Comparison of ENCODE assay signal across 31 cellular contexts in genomic region chr10:83108565-83109333, GRCh38.
"Had no signal": no experiment of that assay in that cellular context is flagged by ENCODE, and none has a peak within 500 bp of the region (broad histone marks: within the 10 kb centered on the region; RNA-seq: fewer than 3 reads in every experiment).

No MANE protein-coding gene starts in this region.

- ATAC-seq: activated T-helper 17 cell treated with anti-CD3 and anti-CD28 coated beads, Interleukin-2, amount 50 U/mL, for 72 hours; Panc1 had no signal

- H3K4me3 Mint-ChIP-seq: activated CD4-positive, alpha-beta memory T cell treated with anti-CD3 and anti-CD28 coated beads, Interleukin-2, amount 10 ng/mL, durations not matched to agents 7 days and 5 days; activated CD4-positive, alpha-beta T cell treated with anti-CD3 and anti-CD28 coated beads, Interleukin-2, amount 10 ng/mL, durations not matched to agents 7 days and 5 days; activated naive CD4-positive, alpha-beta T cell treated with anti-CD3 and anti-CD28 coated beads for 36 hours; activated naive CD8-positive, alpha-beta T cell; activated T-helper 17 cell treated with anti-CD3 and anti-CD28 coated beads, Interleukin-2, amount 50 U/mL, for 72 hours; brain; IgD-negative memory B cell had no signal

- H3K36me3 Mint-ChIP-seq: activated naive CD8-positive, alpha-beta T cell; brain; IgD-negative memory B cell had no signal

- DNase-seq: activated CD4-positive, alpha-beta memory T cell treated with anti-CD3 and anti-CD28 coated beads, Interleukin-2, amount 10 ng/mL, durations not matched to agents 7 days and 5 days; activated CD4-positive, alpha-beta T cell treated with anti-CD3 and anti-CD28 coated beads, Interleukin-2, amount 10 ng/mL, durations not matched to agents 7 days and 5 days; activated CD4-positive, CD25-positive, alpha-beta regulatory T cell; activated gamma-delta T cell; activated naive CD4-positive, alpha-beta T cell treated with anti-CD3 and anti-CD28 coated beads for 36 hours; activated T-cell treated with anti-CD3 and anti-CD28 coated beads for 4 hours; activated T-cell treated with anti-CD3 and anti-CD28 coated beads, Interleukin-2, amount 50 U/mL, for 48 hours; amygdala; KG1; NCI-H1048; NCI-H1417 treated with DMSO at 0.1 percent for 48 hours; NCI-H1694; NCI-H2029; NCI-H2107; NCI-H345; NCI-H510A; NCI-H526 treated with DMSO at 0.1 percent for 48 hours; NK-92 treated with Interleukin-12 subunit alpha and Interleukin-12 subunit beta, amount 100 ng/mL, for 24 hours; OCI-M1; Right ventricle myocardium superior; RPMI8226; SJCRH30; SK-N-SH; T-helper 1 cell had no signal

- H3K27ac ChIP-seq: SJCRH30, VCaP had no signal

- H3K27me3 ChIP-seq: SJCRH30 had no signal

- H3K4me3 ChIP-seq: SJCRH30 had no signal

- H3K4me1 ChIP-seq: SJCRH30 had no signal

- H3K4me1 Mint-ChIP-seq: activated CD4-positive, alpha-beta memory T cell treated with anti-CD3 and anti-CD28 coated beads, Interleukin-2, amount 10 ng/mL, durations not matched to agents 7 days and 5 days; activated CD4-positive, alpha-beta T cell treated with anti-CD3 and anti-CD28 coated beads, Interleukin-2, amount 10 ng/mL, durations not matched to agents 7 days and 5 days; activated T-helper 17 cell treated with anti-CD3 and anti-CD28 coated beads, Interleukin-2, amount 50 U/mL, for 72 hours; brain; IgD-negative memory B cell had no signal

- FAIRE-seq: astrocyte had no signal

- H3K27me3 Mint-ChIP-seq: activated CD4-positive, alpha-beta memory T cell treated with anti-CD3 and anti-CD28 coated beads, Interleukin-2, amount 10 ng/mL, durations not matched to agents 7 days and 5 days; activated CD4-positive, alpha-beta T cell treated with anti-CD3 and anti-CD28 coated beads, Interleukin-2, amount 10 ng/mL, durations not matched to agents 7 days and 5 days; activated naive CD8-positive, alpha-beta T cell; activated T-helper 17 cell treated with anti-CD3 and anti-CD28 coated beads, Interleukin-2, amount 50 U/mL, for 72 hours; IgD-negative memory B cell had no signal

- H3K27ac Mint-ChIP-seq: activated CD4-positive, alpha-beta memory T cell treated with anti-CD3 and anti-CD28 coated beads, Interleukin-2, amount 10 ng/mL, durations not matched to agents 7 days and 5 days; activated CD4-positive, alpha-beta T cell treated with anti-CD3 and anti-CD28 coated beads, Interleukin-2, amount 10 ng/mL, durations not matched to agents 7 days and 5 days; activated naive CD4-positive, alpha-beta T cell treated with anti-CD3 and anti-CD28 coated beads for 36 hours; activated naive CD8-positive, alpha-beta T cell; activated T-helper 17 cell treated with anti-CD3 and anti-CD28 coated beads, Interleukin-2, amount 50 U/mL, for 72 hours; brain; IgD-negative memory B cell had no signal

- H3K9me3 ChIP-seq: SJCRH30, SK-N-SH had no signal

- H3K36me3 ChIP-seq: SJCRH30 had no signal
